Comparison of ENCODE assay signal across 25 cellular contexts in genomic region chr5:6805835-6806234, GRCh38.
"Had no signal": no experiment of that assay in that cellular context is flagged by ENCODE, and none has a peak within 500 bp of the region (broad histone marks: within the 10 kb centered on the region; RNA-seq: fewer than 3 reads in every experiment).

No MANE protein-coding gene starts in this region.

- DNase-seq: Kasumi-1, MM.1S, NCI-H1048, NCI-H1105, NCI-H1417, NCI-H1436 treated with DMSO at 0.1 percent for 48 hours, NCI-H1694, NCI-H187 treated with DMSO at 0.1 percent for 48 hours, NCI-H2029 treated with DMSO at 0.1 percent for 48 hours, NCI-H2171, NCI-H226, NCI-H446, NCI-H510A, NCI-H524 treated with DMSO at 0.1 percent for 48 hours, NCI-H69, NCI-H774, PC-3, SHP77, SK-N-SH, SW 1271 had no signal

- ATAC-seq: K562, Panc1, PC-3 had no signal

- H3K27ac ChIP-seq: HL-60, KMS-11, RWPE1 had no signal

- H3K4me3 ChIP-seq: K562 had no signal

- H3K9me3 ChIP-seq: SK-N-SH had no signal
